ENCODE assay signal across 4 cellular contexts in the genomic region with DNA sequence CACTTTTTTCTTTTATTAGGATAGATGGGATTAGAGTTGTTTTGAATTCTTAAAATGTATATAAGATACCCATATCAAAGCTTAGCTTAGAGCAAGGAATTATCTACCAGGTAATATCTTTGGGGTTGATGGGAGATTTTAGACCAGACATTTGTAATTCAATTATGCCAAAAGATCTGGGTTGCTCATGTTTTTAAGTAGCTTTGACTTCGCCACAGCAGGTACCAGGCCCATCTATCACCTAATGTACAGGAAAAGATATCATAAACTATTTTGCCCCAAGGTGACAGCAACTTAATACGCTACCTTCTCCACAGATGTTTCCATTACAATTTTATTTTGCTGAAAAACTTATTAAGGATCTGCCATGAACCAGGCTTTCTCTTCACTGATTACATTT.
"Had no signal": no experiment of that assay in that cellular context is flagged by ENCODE, and none has a peak within 500 bp of the region (broad histone marks: within the 10 kb centered on the region; RNA-seq: fewer than 3 reads in every experiment).

No MANE protein-coding gene starts in this region.

- ATAC-seq: GM23338 had no signal

- DNase-seq: H9, HCEC 1CT, IMR-90 had no signal

- H3K27ac Mint-ChIP-seq: GM23338, H9 had no signal

- H3K4me2 ChIP-seq: GM23338 had no signal

- H3K4me3 Mint-ChIP-seq: GM23338, H9 had no signal

- H3K4me1 Mint-ChIP-seq: H9 had no signal

- H3K4me3 ChIP-seq: GM23338 had no signal

- H3K9me3 Mint-ChIP-seq: H9 had no signal

- H2AFZ ChIP-seq: GM23338 had no signal
